2 cellular contexts compared by ENCODE assay signal in the genomic region with DNA sequence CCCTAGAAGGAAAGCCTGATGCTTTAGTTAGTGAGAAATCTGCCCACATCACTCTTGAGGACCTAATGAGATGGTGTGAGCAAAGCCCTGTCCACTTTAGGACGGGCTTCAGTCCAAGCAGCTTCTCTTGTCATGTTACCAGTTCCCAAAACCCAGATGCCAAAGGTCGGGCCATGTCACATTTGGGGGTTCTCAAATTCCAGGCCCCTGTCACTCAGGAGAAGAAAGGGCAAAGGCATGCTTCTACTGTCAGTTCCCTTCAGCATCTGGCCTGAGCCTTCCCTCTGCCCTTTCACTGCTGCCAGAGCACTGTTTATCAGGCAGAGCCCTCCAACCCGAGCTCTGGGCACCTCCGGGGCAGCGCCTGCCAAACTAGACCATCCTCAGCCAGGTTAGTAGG.
TF ChIP-seq lines count a peak whose summit lies in the region.

No MANE protein-coding gene starts in this region.

TF ChIP-seq in GM23338, 12 proteins besides CTCF, POLR2A, EP300 and RAD21 (continues in another document):
- TF ChIP-seq POLR2AphosphoS5 (IDR thresholded peaks at IDR 0.05; ENCODE audit: low read depth) (no peak), CREB1 (CRISPR knock-in tag; IDR thresholded peaks at IDR 0.05; ENCODE audit: low read depth) (no peak), JUNB (IDR thresholded peaks at IDR 0.05; ENCODE audit: unreplicated experiment) (no peak), ZNF114 (CRISPR knock-in tag; IDR thresholded peaks at IDR 0.05) (no peak), EZH2 (IDR thresholded peaks at IDR 0.05; ENCODE audit: low read depth, unreplicated experiment) (no peak), ZNF331 (CRISPR knock-in tag; IDR thresholded peaks at IDR 0.05; ENCODE audit: low read depth) (no peak), EZH2phosphoT487 (IDR thresholded peaks at IDR 0.05; ENCODE audit: unreplicated experiment) (no peak), STAT1 (IDR thresholded peaks at IDR 0.05; ENCODE audit: unreplicated experiment) (no peak)
- TF ChIP-seq, protein P1, sequence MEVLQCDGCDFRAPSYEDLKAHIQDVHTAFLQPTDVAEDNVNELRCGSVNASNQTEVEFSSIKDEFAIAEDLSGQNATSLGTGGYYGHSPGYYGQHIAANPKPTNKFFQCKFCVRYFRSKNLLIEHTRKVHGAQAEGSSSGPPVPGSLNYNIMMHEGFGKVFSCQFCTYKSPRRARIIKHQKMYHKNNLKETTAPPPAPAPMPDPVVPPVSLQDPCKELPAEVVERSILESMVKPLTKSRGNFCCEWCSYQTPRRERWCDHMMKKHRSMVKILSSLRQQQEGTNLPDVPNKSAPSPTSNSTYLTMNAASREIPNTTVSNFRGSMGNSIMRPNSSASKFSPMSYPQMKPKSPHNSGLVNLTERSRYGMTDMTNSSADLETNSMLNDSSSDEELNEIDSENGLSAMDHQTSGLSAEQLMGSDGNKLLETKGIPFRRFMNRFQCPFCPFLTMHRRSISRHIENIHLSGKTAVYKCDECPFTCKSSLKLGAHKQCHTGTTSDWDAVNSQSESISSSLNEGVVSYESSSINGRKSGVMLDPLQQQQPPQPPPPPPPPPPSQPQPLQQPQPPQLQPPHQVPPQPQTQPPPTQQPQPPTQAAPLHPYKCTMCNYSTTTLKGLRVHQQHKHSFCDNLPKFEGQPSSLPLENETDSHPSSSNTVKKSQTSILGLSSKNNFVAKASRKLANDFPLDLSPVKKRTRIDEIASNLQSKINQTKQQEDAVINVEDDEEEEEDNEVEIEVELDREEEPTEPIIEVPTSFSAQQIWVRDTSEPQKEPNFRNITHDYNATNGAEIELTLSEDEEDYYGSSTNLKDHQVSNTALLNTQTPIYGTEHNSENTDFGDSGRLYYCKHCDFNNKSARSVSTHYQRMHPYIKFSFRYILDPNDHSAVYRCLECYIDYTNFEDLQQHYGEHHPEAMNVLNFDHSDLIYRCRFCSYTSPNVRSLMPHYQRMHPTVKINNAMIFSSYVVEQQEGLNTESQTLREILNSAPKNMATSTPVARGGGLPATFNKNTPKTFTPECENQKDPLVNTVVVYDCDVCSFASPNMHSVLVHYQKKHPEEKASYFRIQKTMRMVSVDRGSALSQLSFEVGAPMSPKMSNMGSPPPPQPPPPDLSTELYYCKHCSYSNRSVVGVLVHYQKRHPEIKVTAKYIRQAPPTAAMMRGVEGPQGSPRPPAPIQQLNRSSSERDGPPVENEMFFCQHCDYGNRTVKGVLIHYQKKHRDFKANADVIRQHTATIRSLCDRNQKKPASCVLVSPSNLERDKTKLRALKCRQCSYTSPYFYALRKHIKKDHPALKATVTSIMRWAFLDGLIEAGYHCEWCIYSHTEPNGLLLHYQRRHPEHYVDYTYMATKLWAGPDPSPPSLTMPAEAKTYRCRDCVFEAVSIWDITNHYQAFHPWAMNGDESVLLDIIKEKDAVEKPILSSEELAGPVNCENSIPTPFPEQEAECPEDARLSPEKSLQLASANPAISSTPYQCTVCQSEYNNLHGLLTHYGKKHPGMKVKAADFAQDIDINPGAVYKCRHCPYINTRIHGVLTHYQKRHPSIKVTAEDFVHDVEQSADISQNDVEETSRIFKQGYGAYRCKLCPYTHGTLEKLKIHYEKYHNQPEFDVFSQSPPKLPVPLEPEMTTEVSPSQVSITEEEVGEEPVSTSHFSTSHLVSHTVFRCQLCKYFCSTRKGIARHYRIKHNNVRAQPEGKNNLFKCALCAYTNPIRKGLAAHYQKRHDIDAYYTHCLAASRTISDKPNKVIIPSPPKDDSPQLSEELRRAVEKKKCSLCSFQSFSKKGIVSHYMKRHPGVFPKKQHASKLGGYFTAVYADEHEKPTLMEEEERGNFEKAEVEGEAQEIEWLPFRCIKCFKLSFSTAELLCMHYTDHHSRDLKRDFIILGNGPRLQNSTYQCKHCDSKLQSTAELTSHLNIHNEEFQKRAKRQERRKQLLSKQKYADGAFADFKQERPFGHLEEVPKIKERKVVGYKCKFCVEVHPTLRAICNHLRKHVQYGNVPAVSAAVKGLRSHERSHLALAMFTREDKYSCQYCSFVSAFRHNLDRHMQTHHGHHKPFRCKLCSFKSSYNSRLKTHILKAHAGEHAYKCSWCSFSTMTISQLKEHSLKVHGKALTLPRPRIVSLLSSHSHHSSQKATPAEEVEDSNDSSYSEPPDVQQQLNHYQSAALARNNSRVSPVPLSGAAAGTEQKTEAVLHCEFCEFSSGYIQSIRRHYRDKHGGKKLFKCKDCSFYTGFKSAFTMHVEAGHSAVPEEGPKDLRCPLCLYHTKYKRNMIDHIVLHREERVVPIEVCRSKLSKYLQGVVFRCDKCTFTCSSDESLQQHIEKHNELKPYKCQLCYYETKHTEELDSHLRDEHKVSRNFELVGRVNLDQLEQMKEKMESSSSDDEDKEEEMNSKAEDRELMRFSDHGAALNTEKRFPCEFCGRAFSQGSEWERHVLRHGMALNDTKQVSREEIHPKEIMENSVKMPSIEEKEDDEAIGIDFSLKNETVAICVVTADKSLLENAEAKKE (CRISPR knock-in tag; IDR thresholded peaks at IDR 0.05), result no peak
- TF ChIP-seq, protein P2, sequence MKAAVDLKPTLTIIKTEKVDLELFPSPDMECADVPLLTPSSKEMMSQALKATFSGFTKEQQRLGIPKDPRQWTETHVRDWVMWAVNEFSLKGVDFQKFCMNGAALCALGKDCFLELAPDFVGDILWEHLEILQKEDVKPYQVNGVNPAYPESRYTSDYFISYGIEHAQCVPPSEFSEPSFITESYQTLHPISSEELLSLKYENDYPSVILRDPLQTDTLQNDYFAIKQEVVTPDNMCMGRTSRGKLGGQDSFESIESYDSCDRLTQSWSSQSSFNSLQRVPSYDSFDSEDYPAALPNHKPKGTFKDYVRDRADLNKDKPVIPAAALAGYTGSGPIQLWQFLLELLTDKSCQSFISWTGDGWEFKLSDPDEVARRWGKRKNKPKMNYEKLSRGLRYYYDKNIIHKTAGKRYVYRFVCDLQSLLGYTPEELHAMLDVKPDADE (IDR thresholded peaks at IDR 0.05), result no peak

TF ChIP-seq in IMR-90, 13 proteins besides CTCF, POLR2A, EP300 and RAD21:
- TF ChIP-seq BHLHE40 (IDR thresholded peaks at IDR 0.05; ENCODE audit: low read depth, low read length), result no peak
- TF ChIP-seq SMC3 (IDR thresholded peaks at IDR 0.05; ENCODE audit: low read depth, low read length), result no peak
- no peak for TF ChIP-seq RCOR1 (IDR thresholded peaks at IDR 0.05; ENCODE audit: insufficient replicate concordance, low read length)
- no peak for TF ChIP-seq FOS (IDR thresholded peaks at IDR 0.05; ENCODE audit: low read depth, low read length)
- no peak for TF ChIP-seq CHD1 (IDR thresholded peaks at IDR 0.05; ENCODE audit: low read depth, low read length)
